Comparison of ENCODE assay signal across 17 cellular contexts in the genomic region with DNA sequence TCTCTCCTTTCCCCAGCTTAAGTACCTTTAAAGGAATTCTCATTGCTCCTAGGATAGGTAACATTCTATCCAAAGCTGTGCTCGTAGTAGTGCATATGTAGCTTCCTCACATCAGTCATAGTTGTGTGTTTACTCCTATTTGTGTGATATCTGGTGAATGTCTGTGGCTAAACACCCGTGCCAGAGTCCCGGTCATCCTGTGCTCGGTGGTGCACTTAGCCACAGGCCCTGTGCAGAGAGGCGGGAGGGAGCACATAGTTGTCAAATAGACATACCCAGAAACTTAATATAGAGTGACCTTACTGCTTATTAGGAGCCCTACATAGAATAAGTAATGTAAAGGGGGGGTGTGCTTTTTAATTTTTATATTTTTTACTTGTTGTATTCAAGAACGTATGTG.
DNase-seq lines count a peak whose midpoint lies in the region; ATAC-seq, FAIRE-seq and TF ChIP-seq lines count a peak whose summit lies in the region.
"Had no signal": no experiment of that assay in that cellular context is flagged by ENCODE, and none has a peak within 500 bp of the region (broad histone marks: within the 10 kb centered on the region; RNA-seq: fewer than 3 reads in every experiment).

No MANE protein-coding gene starts in this region.

- peak; percentile 42 for ATAC-seq in GM21360 (IDR thresholded peaks at IDR 0.05; ENCODE audit: unreplicated experiment)
- ATAC-seq in HG03571 (IDR thresholded peaks at IDR 0.05; ENCODE audit: unreplicated experiment): peak; percentile 31
- ATAC-seq: activated CD4-positive, CD25-positive, alpha-beta regulatory T cell treated with anti-CD3 and anti-CD28 coated beads, Interleukin-2, amount 50 U/mL, for 24 hours; left lung had no signal

- DNase-seq in GM12892 (ENCODE audit: insufficient read length) (no peak), myocyte (ENCODE audit: low read depth) (peak; percentile 43), NCI-H128 (lab: John Stamatoyannopoulos, UW; ENCODE audit: unreplicated experiment) (no peak), activated gamma-delta T cell treated with Interleukin-2 at 50 U/mL for 16 hours (no peak), DMS 273 treated with DMSO at 0.1 percent for 48 hours (lab: John Stamatoyannopoulos, UW) (no peak)
- DNase-seq: cortex of kidney; left lung; NCI-H1694 treated with DMSO at 0.1 percent for 48 hours; NCI-H510A; right cardiac atrium; stimulated activated CD4-positive, alpha-beta T cell treated with anti-CD3 and anti-CD28 coated beads, Interleukin-4, amount 100 ng/mL, for 4 hours; stimulated activated naive CD4-positive, alpha-beta T cell; uterus had no signal

- TF ChIP-seq POLR2A in GM12892 (IDR thresholded peaks at IDR 0.05; ENCODE audit: low read depth, low read length): no peak

- peak; percentile 64 for FAIRE-seq in GM12892 (lab: Jason Lieb, UNC)
- FAIRE-seq: astrocyte had no signal
